ENCODE assay signal across 25 cellular contexts in the genomic region with DNA sequence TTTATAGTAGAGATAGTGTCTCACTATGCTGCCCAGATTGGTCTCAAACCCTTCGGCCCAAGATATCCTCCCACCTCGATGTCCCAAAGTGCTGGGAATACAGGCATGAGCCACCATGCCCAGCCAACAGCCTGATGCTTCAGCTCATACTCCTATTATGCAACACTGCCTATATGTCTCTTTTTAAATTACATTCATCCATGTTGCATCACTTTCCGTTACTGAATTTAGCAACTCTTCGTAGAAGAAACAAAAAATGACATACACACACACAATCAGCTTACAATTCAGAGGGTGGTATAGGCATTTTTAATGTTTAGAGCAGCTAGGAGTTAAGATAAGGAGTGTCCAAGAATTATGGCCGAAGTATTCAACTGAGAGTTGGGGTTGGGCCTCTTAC.
"Had no signal": no experiment of that assay in that cellular context is flagged by ENCODE, and none has a peak within 500 bp of the region (broad histone marks: within the 10 kb centered on the region; RNA-seq: fewer than 3 reads in every experiment).

No MANE protein-coding gene starts in this region.

- H3K9me3 Mint-ChIP-seq: brain; dendritic cell treated with granulocyte-macrophage colony-stimulating factor and Interleukin-4, amounts not matched to agents 40 ng/mL and 50 ng/mL, for 4 days had no signal

- H3K4me3 ChIP-seq: heart right ventricle, lower lobe of right lung, mucosa of descending colon, testis, uterus had no signal

- H3K27me3 Mint-ChIP-seq: activated naive CD4-positive, alpha-beta T cell treated with anti-CD3 and anti-CD28 coated beads, Interleukin-2, amount 50 U/mL, for 24 hours; brain; dendritic cell treated with granulocyte-macrophage colony-stimulating factor and Interleukin-4, amounts not matched to agents 40 ng/mL and 50 ng/mL, for 4 days; stimulated activated naive B cell treated with anti-CD40 and anti-IgM and Interleukin-4, amounts not matched to agents 10 μg/mL and 1 μg/mL and 100 μg/mL, for 72 hours had no signal

- H3K4me1 Mint-ChIP-seq: activated naive CD4-positive, alpha-beta T cell treated with anti-CD3 and anti-CD28 coated beads, Interleukin-2, amount 50 U/mL, for 24 hours; brain; stimulated activated naive B cell treated with anti-CD40 and anti-IgM and Interleukin-4, amounts not matched to agents 10 μg/mL and 1 μg/mL and 100 μg/mL, for 72 hours had no signal

- H3K27me3 ChIP-seq: heart right ventricle, testis, uterus had no signal

- H3K9me3 ChIP-seq: heart right ventricle, lower lobe of right lung, mucosa of descending colon, testis, uterus had no signal

- H3K4me1 ChIP-seq: heart right ventricle, lower lobe of right lung, testis, uterus had no signal

- H3K27ac ChIP-seq: heart right ventricle, lower lobe of right lung, testis, uterus, WERI-Rb-1 had no signal

- H3K4me3 Mint-ChIP-seq: activated CD8-positive, alpha-beta T cell treated with anti-CD3 and anti-CD28 coated beads, Interleukin-2, amount 10 ng/mL, durations not matched to agents 7 days and 5 days; activated naive CD4-positive, alpha-beta T cell treated with anti-CD3 and anti-CD28 coated beads, Interleukin-2, amount 50 U/mL, for 24 hours; activated T-helper 1 cell treated with anti-CD3 and anti-CD28 coated beads, Interleukin-12 subunit alpha, Interleukin-12 subunit beta, Interleukin-2, Interleukin-4 antibody, amounts not matched to agents 30 ng/mL and 10 ng/mL and 1 ng/mL, durations not matched to agents 14 hours and 24 hours and 36 hours; brain; dendritic cell treated with granulocyte-macrophage colony-stimulating factor and Interleukin-4, amounts not matched to agents 40 ng/mL and 50 ng/mL, for 4 days; stimulated activated naive B cell treated with anti-CD40 and anti-IgM and Interleukin-4, amounts not matched to agents 10 μg/mL and 1 μg/mL and 100 μg/mL, for 72 hours had no signal

- DNase-seq: activated CD4-positive, alpha-beta T cell treated with anti-CD3 and anti-CD28 coated beads for 1 hour; activated CD4-positive, alpha-beta T cell treated with anti-CD3 and anti-CD28 coated beads, Interleukin-2, amount 50 U/mL, for 1 hour; activated CD8-positive, alpha-beta T cell treated with anti-CD3 and anti-CD28 coated beads, Interleukin-2, amount 10 ng/mL, durations not matched to agents 7 days and 5 days; activated gamma-delta T cell; aorta; caudate nucleus; effector CD4-positive, alpha-beta T cell; foreskin fibroblast; heart right ventricle; kidney; lower lobe of right lung; mesendoderm; mucosa of descending colon; retina; stimulated activated CD4-positive, alpha-beta T cell treated with anti-CD3 and anti-CD28 coated beads, Interleukin-2, amount 100 ng/mL, for 48 hours; stimulated activated CD8-positive, alpha-beta memory T cell treated with anti-CD3 and anti-CD28 coated beads, Interleukin-4, amount 100 ng/mL, for 48 hours; stimulated activated naive B cell treated with anti-CD40 and anti-IgM and Interleukin-4, amounts not matched to agents 10 μg/mL and 1 μg/mL and 100 μg/mL, for 72 hours; testis; trophoblast cell; uterus; WERI-Rb-1 had no signal

- H3K36me3 ChIP-seq: heart right ventricle, lower lobe of right lung, uterus, WERI-Rb-1 had no signal

- ATAC-seq: activated CD8-positive, alpha-beta T cell treated with anti-CD3 and anti-CD28 coated beads, Interleukin-2, amount 10 ng/mL, durations not matched to agents 7 days and 5 days; heart right ventricle; lower lobe of right lung; mucosa of descending colon; stimulated activated naive B cell treated with anti-CD40 and anti-IgM and Interleukin-4, amounts not matched to agents 10 μg/mL and 1 μg/mL and 100 μg/mL, for 72 hours had no signal

- H3K36me3 Mint-ChIP-seq: activated naive CD4-positive, alpha-beta T cell treated with anti-CD3 and anti-CD28 coated beads, Interleukin-2, amount 50 U/mL, for 24 hours; brain; stimulated activated naive B cell treated with anti-CD40 and anti-IgM and Interleukin-4, amounts not matched to agents 10 μg/mL and 1 μg/mL and 100 μg/mL, for 72 hours had no signal

- H3K27ac Mint-ChIP-seq: activated CD8-positive, alpha-beta T cell treated with anti-CD3 and anti-CD28 coated beads, Interleukin-2, amount 10 ng/mL, durations not matched to agents 7 days and 5 days; activated naive CD4-positive, alpha-beta T cell treated with anti-CD3 and anti-CD28 coated beads, Interleukin-2, amount 50 U/mL, for 24 hours; activated T-helper 1 cell treated with anti-CD3 and anti-CD28 coated beads, Interleukin-12 subunit alpha, Interleukin-12 subunit beta, Interleukin-2, Interleukin-4 antibody, amounts not matched to agents 30 ng/mL and 10 ng/mL and 1 ng/mL, durations not matched to agents 14 hours and 24 hours and 36 hours; dendritic cell treated with granulocyte-macrophage colony-stimulating factor and Interleukin-4, amounts not matched to agents 40 ng/mL and 50 ng/mL, for 4 days; stimulated activated naive B cell treated with anti-CD40 and anti-IgM and Interleukin-4, amounts not matched to agents 10 μg/mL and 1 μg/mL and 100 μg/mL, for 72 hours had no signal
